Comparison of ENCODE assay signal across 13 cellular contexts in genomic region chr17:82299452-82299851, GRCh38. TPM values are rescaled to one million over a fixed set of nuclear protein-coding genes. Genes with fewer than 3 reads are reported as not detected.
DNase-seq lines count a peak whose midpoint lies in the region; ATAC-seq and TF ChIP-seq lines count a peak whose summit lies in the region.
"Had no signal": no experiment of that assay in that cellular context is flagged by ENCODE, and none has a peak within 500 bp of the region (broad histone marks: within the 10 kb centered on the region; RNA-seq: fewer than 3 reads in every experiment).

No MANE protein-coding gene starts in this region.

- H3K4me2 ChIP-seq in DND-41 (ENCODE audit: insufficient read depth, low read length), result peak overlapping the region; percentile 88

- H3K4me1 ChIP-seq in DND-41 (ENCODE audit: insufficient read depth, low read length), result peaks cover 93% of the 10 kb centered on the region
- peaks cover 23 to 100% (median 83%) of the 10 kb centered on the region in 6 donors for H3K4me1 ChIP-seq in spleen

- intact Hi-C loops in spleen (cut with DNase I; ENCODE audit: low total_unique reads), result no loop called here
- intact Hi-C loops in posterior cingulate gyrus (cut with DNase I), result loop anchor here (10.0 kb wide), 1 partner anchor 55 kb away; no protein-coding TSS in a partner anchor

- no peak for TF ChIP-seq POLR2A in spleen (IDR thresholded peaks at IDR 0.05)

- TF ChIP-seq CTCF in DND-41 (IDR thresholded peaks at IDR 0.05; ENCODE audit: borderline replicate concordance, extremely low read depth, low read length, poor library complexity, severe bottlenecking), result no peak
- TF ChIP-seq CTCF in spleen (IDR thresholded peaks at IDR 0.05 in 8 of 11, conservative IDR thresholded peaks at IDR 0.05 in 3 of 11), result no peak

- peaks cover 3% of the 10 kb centered on the region for H3K36me3 Mint-ChIP-seq in T-helper 1 cell treated with Interleukin-12 subunit alpha and Interleukin-12 subunit beta and Interleukin-4 antibody, amounts not matched to agents 30 μg/mL and 1 μg/mL, for 36 hours (ENCODE audit: low read depth)

- H3K4me3 Mint-ChIP-seq in T-helper 1 cell treated with Interleukin-12 subunit alpha and Interleukin-12 subunit beta and Interleukin-4 antibody, amounts not matched to agents 30 μg/mL and 1 μg/mL, for 36 hours, result peak overlapping the region; percentile 88

- no peaks in the 10 kb centered on the region for H3K27me3 ChIP-seq in DND-41 (ENCODE audit: insufficient read depth, low read length, poor library complexity)
- peaks cover 0 to 28% (median 7%) of the 10 kb centered on the region in 7 donors for H3K27me3 ChIP-seq in spleen (replicated peaks in 1 of 7)

- no peaks in the 10 kb centered on the region for H3K9me3 Mint-ChIP-seq in T-helper 1 cell treated with Interleukin-12 subunit alpha and Interleukin-12 subunit beta and Interleukin-4 antibody, amounts not matched to agents 30 μg/mL and 1 μg/mL, for 36 hours

- peak overlapping the region; percentile 99 for H3K27ac ChIP-seq in DND-41 (ENCODE audit: low read length)
- H3K27ac ChIP-seq in spleen, result peak overlapping the region in 6 of 8 donors; percentile 96 to 100 (median 98)

- H4K20me1 ChIP-seq in DND-41 (ENCODE audit: insufficient read depth, low read length), result no peaks in the 10 kb centered on the region

- H3K4me1 Mint-ChIP-seq in T-helper 1 cell treated with Interleukin-12 subunit alpha and Interleukin-12 subunit beta and Interleukin-4 antibody, amounts not matched to agents 30 μg/mL and 1 μg/mL, for 36 hours (ENCODE audit: low read depth), result peaks cover 69% of the 10 kb centered on the region

- H3K9me3 ChIP-seq in DND-41 (ENCODE audit: insufficient read depth, low read length, severe bottlenecking) (no peaks in the 10 kb centered on the region), spleen (no peaks in the 10 kb centered on the region)
- H3K9me3 ChIP-seq: left lung had no signal

- DNase-seq in DND-41 (peak; percentile 85), cerebellar cortex (ENCODE audit: low spot score) (peak; percentile 54), spleen (no peak), posterior cingulate gyrus (no peak), G401 (ENCODE audit: low spot score) (no peak)
- DNase-seq: foreskin fibroblast, NCI-H2029 had no signal

- H3K9ac ChIP-seq in DND-41 (ENCODE audit: low read depth, low read length), result peak overlapping the region; percentile 76
- H3K9ac ChIP-seq: parathyroid adenoma had no signal

- H3K36me3 ChIP-seq in DND-41 (ENCODE audit: insufficient read depth, low read length), result no peaks in the 10 kb centered on the region
- H3K36me3 ChIP-seq in spleen, result no peaks in the 10 kb centered on the region
- H3K36me3 ChIP-seq: left lung had no signal

- peaks cover 8% of the 10 kb centered on the region; the same call in 1 of the 2 replicates for H3K79me2 ChIP-seq in DND-41 (ENCODE audit: insufficient read depth, low read length)
- H3K79me2 ChIP-seq: parathyroid adenoma had no signal

- 74 to 87% (median 85%) methylated on average over 10 of the region's 10 CpGs for WGBS in spleen, 5 donors

- H3K4me3 ChIP-seq in DND-41 (ENCODE audit: low read depth in 1 of 2, low read length in 2 of 2) (peak overlapping the region in 1 of 2 experiments; percentile 62; a peak in 2 of 4 replicates), spleen (peak overlapping the region in 1 of 8 donors; percentile 70)

- peak overlapping the region; percentile 100 for H3K27ac Mint-ChIP-seq in T-helper 1 cell treated with Interleukin-12 subunit alpha and Interleukin-12 subunit beta and Interleukin-4 antibody, amounts not matched to agents 30 μg/mL and 1 μg/mL, for 36 hours

- ATAC-seq in DND-41 (ENCODE audit: insufficient read depth, low read depth) (0 out of 3 replicates have a peak, but pooled peaks have one; percentile 3), GM19452 (IDR thresholded peaks at IDR 0.05; ENCODE audit: unreplicated experiment) (no peak)
- ATAC-seq: left lung had no signal

- H2AFZ ChIP-seq in DND-41 (ENCODE audit: low read depth, low read length), result peak overlapping the region; percentile 50; the same call in 1 of the 2 replicates
- H2AFZ ChIP-seq: parathyroid adenoma had no signal

- in situ Hi-C loops in G401 (cut with HindIII; ENCODE audit: low sequenced_read_pairs), result loop anchor here (10.0 kb wide), 1 partner anchor 45 kb away; no protein-coding TSS in a partner anchor

- no peaks in the 10 kb centered on the region for H3K27me3 Mint-ChIP-seq in T-helper 1 cell treated with Interleukin-12 subunit alpha and Interleukin-12 subunit beta and Interleukin-4 antibody, amounts not matched to agents 30 μg/mL and 1 μg/mL, for 36 hours (ENCODE audit: low read depth)

RNA-seq across cellular contexts. Expression of gene CD7, which starts 18.0 kb away (rescaled TPM):
- 10 to 100 TPM; 18.9 to 60.1 (median 39.4) TPM for total RNA-seq in spleen
- 10 to 100 TPM; 14.8 to 24.5 (median 16.1) TPM for polyA plus RNA-seq in spleen
- 3.8 and 26.3 TPM in 2 replicates for total RNA-seq in G401 (2014; rRNA removed; shearing (Covaris generic))
- total RNA-seq: Daoy, HT-29 had no signal

RNA-seq across cellular contexts. Expression of gene CSNK1D, which starts 26.0 kb away (rescaled TPM):
- total RNA-seq in spleen, result 100 to 1,000 TPM in 5 of 7 donors, 10 to 100 TPM in 2; 74.3 to 216 (median 160) TPM
- polyA plus RNA-seq in spleen, result 100 to 1,000 TPM in 1 of 3 donors, 10 to 100 TPM in 2; 46.5 to 122 (median 67.2) TPM
- 83.1 and 87.7 TPM in 2 replicates for total RNA-seq in G401 (2014; rRNA removed; shearing (Covaris generic))

RNA-seq across cellular contexts. Expression of gene SECTM1, which starts 34.1 kb away (rescaled TPM):
- total RNA-seq in spleen, result 100 to 1,000 TPM in 1 of 7 donors, 10 to 100 TPM in 6; 55.6 to 141 (median 66.6) TPM
- polyA plus RNA-seq in spleen, result 10 to 100 TPM in 1 of 3 donors, 1 to 10 TPM in 2; 6.0 to 15.2 (median 7.0) TPM
- total RNA-seq in G401 (2014; rRNA removed; shearing (Covaris generic)), result 3.1 and 10.5 TPM in 2 replicates

RNA-seq across cellular contexts. Expression of gene TEX19, which starts 59.6 kb away (rescaled TPM):
- total RNA-seq in spleen, result not detected
- not detected for polyA plus RNA-seq in spleen
- total RNA-seq in G401 (2014; rRNA removed; shearing (Covaris generic)), result 5.5 and 5.7 TPM in 2 replicates
- total RNA-seq: Daoy, left lung had no signal

Comparison
In these comparisons a context has a peak if more than half of its experiments do, and no peak if none do; other contexts are left out.
1. DNase-seq: peak in DND-41 (single experiment) and cerebellar cortex (single experiment); none in spleen (single experiment), posterior cingulate gyrus (0 of 10) and G401 (single experiment).